ENCODE assay signal across 33 cellular contexts in the genomic region with DNA sequence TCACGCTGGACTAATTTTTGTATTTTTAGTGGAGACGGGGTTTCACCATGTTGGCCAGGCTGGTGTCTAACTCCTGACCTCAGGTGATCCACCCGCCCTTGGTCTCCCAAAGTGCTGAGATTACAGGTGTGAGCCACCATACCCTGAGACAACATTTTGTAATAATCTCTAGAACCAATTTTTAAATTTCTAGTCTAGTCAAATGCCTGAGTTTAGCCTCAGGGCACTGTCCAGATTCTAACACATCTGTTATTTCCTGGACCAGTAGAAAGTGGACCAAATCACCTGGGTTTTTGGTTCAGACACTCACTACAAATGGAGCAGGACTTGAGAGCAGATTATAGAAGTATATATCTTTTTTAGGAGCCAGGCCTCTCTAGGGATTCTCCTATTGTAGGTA. TPM values are rescaled to one million over a fixed set of nuclear protein-coding genes. Genes with fewer than 3 reads are reported as not detected.
"Had no signal": no experiment of that assay in that cellular context is flagged by ENCODE, and none has a peak within 500 bp of the region (broad histone marks: within the 10 kb centered on the region; RNA-seq: fewer than 3 reads in every experiment).

No MANE protein-coding gene starts in this region.

- H3K36me3 Mint-ChIP-seq: activated naive CD8-positive, alpha-beta T cell had no signal

- H3K27me3 Mint-ChIP-seq: activated naive CD8-positive, alpha-beta T cell had no signal

- H3K27ac Mint-ChIP-seq: activated B cell treated with CpG ODN at 0.5 μM for 24 hours; activated CD8-positive, alpha-beta T cell treated with anti-CD3 and anti-CD28 coated beads for 36 hours; activated naive CD8-positive, alpha-beta T cell; activated T-helper 17 cell treated with anti-CD3 and anti-CD28 coated beads, Interleukin-2, amount 50 U/mL, for 72 hours; effector memory CD8-positive, alpha-beta T cell; T-helper 17 cell; T-helper 2 cell treated with Interferon-gamma antibody and Interleukin-4, amounts not matched to agents 5 μg/mL and 100 μg/mL, for 36 hours had no signal

- H3K4me1 ChIP-seq: gastroesophageal sphincter had no signal

- H3K9me3 ChIP-seq: esophagus squamous epithelium, gastroesophageal sphincter had no signal

- H3K9me3 Mint-ChIP-seq: activated B cell treated with CpG ODN at 0.5 μM for 24 hours; activated CD8-positive, alpha-beta T cell treated with anti-CD3 and anti-CD28 coated beads for 36 hours; activated T-cell treated with anti-CD3 and anti-CD28 coated beads, Interleukin-2, amount 50 U/mL, for 4 hours; activated T-helper 17 cell treated with anti-CD3 and anti-CD28 coated beads, Interleukin-2, amount 50 U/mL, for 72 hours; effector memory CD8-positive, alpha-beta T cell; T-helper 2 cell treated with Interferon-gamma antibody and Interleukin-4, amounts not matched to agents 5 μg/mL and 100 μg/mL, for 36 hours had no signal

- H3K4me3 ChIP-seq: esophagus squamous epithelium, gastroesophageal sphincter had no signal

- H3K36me3 ChIP-seq: brain microvascular endothelial cell, esophagus squamous epithelium, gastroesophageal sphincter, WERI-Rb-1 had no signal

- H3K27ac ChIP-seq: brain microvascular endothelial cell, epithelial cell of prostate, esophagus squamous epithelium, gastroesophageal sphincter, WERI-Rb-1 had no signal

- H3K27me3 ChIP-seq: brain microvascular endothelial cell, esophagus squamous epithelium, gastroesophageal sphincter had no signal

- DNase-seq: activated B cell treated with CpG ODN at 0.5 μM for 24 hours; activated CD4-positive, alpha-beta T cell treated with anti-CD3 and anti-CD28 coated beads for 48 hours; activated CD4-positive, alpha-beta T cell treated with anti-CD3 and anti-CD28 coated beads, Interleukin-2, amount 50 U/mL, for 1 hour; activated CD4-positive, alpha-beta T cell treated with anti-CD3 and anti-CD28 coated beads, Interleukin-2, amount 50 U/mL, for 48 hours; activated CD8-positive, alpha-beta memory T cell treated with anti-CD3 and anti-CD28 coated beads for 24 hours; activated CD8-positive, alpha-beta T cell treated with anti-CD3 and anti-CD28 coated beads for 36 hours; activated effector memory CD4-positive, alpha-beta T cell treated with Interleukin-2 at 50 U/mL for 16 hours; activated gamma-delta T cell treated with Interleukin-2 at 50 U/mL for 16 hours; activated naive CD4-positive, alpha-beta T cell treated with anti-CD3 and anti-CD28 coated beads, Interleukin-2, amount 50 U/mL, for 16 hours; activated naive CD4-positive, alpha-beta T cell treated with Interleukin-2 at 50 U/mL for 16 hours; activated T-cell treated with anti-CD3 and anti-CD28 coated beads, Interleukin-2, amount 50 U/mL, for 4 hours; amniotic stem cell; anterior cingulate cortex; brain microvascular endothelial cell; caudate nucleus; cortex of kidney; dermis blood vessel endothelial cell; effector CD4-positive, alpha-beta T cell; effector memory CD8-positive, alpha-beta T cell; esophagus squamous epithelium; foreskin melanocyte; T-helper 1 cell; T-helper 17 cell; T1000; WERI-Rb-1 had no signal

- H3K4me3 Mint-ChIP-seq: activated B cell treated with CpG ODN at 0.5 μM for 24 hours; activated CD8-positive, alpha-beta T cell treated with anti-CD3 and anti-CD28 coated beads for 36 hours; activated naive CD8-positive, alpha-beta T cell; activated T-cell treated with anti-CD3 and anti-CD28 coated beads, Interleukin-2, amount 50 U/mL, for 4 hours; activated T-helper 17 cell treated with anti-CD3 and anti-CD28 coated beads, Interleukin-2, amount 50 U/mL, for 72 hours; effector memory CD8-positive, alpha-beta T cell; T-helper 17 cell; T-helper 2 cell treated with Interferon-gamma antibody and Interleukin-4, amounts not matched to agents 5 μg/mL and 100 μg/mL, for 36 hours had no signal

- H3K4me1 Mint-ChIP-seq: activated B cell treated with CpG ODN at 0.5 μM for 24 hours; activated T-helper 17 cell treated with anti-CD3 and anti-CD28 coated beads, Interleukin-2, amount 50 U/mL, for 72 hours had no signal

RNA-seq across cellular contexts. Expression of a gene that starts 21.6 kb away (rescaled TPM):
- total RNA-seq: activated B cell treated with CpG ODN at 0.5 μM for 24 hours; activated CD8-positive, alpha-beta T cell treated with anti-CD3 and anti-CD28 coated beads for 36 hours; astrocyte; dermis blood vessel endothelial cell; fibroblast of lung; fibroblast of villous mesenchyme; T-helper 17 cell had no signal
